In the genomic region with DNA sequence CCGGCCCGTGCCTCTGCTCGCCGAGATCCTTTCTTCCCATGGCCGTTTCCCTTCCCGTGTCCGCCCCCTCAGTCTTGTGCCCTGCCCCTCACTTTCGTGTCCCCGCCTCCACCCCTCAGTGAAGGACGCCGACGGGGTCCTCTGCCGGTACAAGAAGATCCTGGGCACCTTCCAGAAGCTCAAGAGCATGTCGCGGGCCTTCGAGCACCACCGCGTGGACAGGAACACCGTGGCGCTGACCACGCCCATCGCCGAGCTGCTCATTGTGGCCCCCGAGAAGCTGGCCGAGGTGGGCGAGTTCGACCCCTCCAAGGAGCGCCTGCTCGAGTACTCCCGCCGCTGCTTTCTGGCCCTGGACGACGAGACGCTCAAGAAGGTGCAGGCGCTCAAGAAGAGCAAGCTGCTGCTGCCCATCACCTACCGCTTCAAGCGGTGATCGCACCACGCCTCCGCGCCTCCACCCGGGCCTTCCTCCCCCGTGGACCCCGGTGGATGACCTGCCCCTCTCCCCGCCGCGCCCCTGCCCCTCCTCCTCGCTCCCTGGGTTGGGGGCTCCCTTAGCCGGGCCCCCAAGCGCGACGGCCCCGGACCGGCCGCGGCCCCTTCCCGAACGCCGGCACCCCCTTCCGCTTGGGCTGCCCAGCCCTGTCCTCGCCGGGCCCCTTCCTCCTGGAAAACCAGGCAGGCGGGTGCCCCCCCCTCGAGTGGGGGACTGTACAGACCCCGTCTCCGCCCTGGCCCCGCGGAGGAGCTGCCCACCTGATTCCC, we compare ENCODE assay signal across 12 cellular contexts. TPM values are rescaled to one million over a fixed set of nuclear protein-coding genes. Genes with fewer than 3 reads are reported as not detected.
A peak's percentile ranks its signal among the peaks of the same experiment; 100 is the strongest.
DNase-seq lines count a peak whose midpoint lies in the region; TF ChIP-seq lines count a peak whose summit lies in the region.
"Had no signal": no experiment of that assay in that cellular context is flagged by ENCODE, and none has a peak within 500 bp of the region (broad histone marks: within the 10 kb centered on the region; RNA-seq: fewer than 3 reads in every experiment).

No MANE protein-coding gene starts in this region.

- TF ChIP-seq POLR2A in adrenal gland (IDR thresholded peaks at IDR 0.05) = no peak

- H3K27me3 Mint-ChIP-seq in activated T-cell treated with anti-CD3 and anti-CD28 coated beads, Interleukin-2, amount 50 U/mL, for 24 hours = no peaks in the 10 kb centered on the region

- WGBS in adrenal gland, 4 donors = 77 to 82% (median 79%) methylated on average over 42 to 68 of the region's 68 CpGs

- peak overlapping the region; percentile 38 for H3K4me3 Mint-ChIP-seq in activated T-cell treated with anti-CD3 and anti-CD28 coated beads, Interleukin-2, amount 50 U/mL, for 24 hours

- H3K27ac Mint-ChIP-seq in activated T-cell treated with anti-CD3 and anti-CD28 coated beads, Interleukin-2, amount 50 U/mL, for 24 hours = peak overlapping the region; percentile 66

- H3K36me3 Mint-ChIP-seq in activated T-cell treated with anti-CD3 and anti-CD28 coated beads, Interleukin-2, amount 50 U/mL, for 24 hours (ENCODE audit: low read depth) = peaks cover 51% of the 10 kb centered on the region

- H3K9me3 ChIP-seq in adrenal gland (replicated peaks in 1 of 3) (no peaks in the 10 kb centered on the region), tibial artery (no peaks in the 10 kb centered on the region)
- H3K9me3 ChIP-seq: esophagus squamous epithelium, uterus had no signal

- H3K27ac ChIP-seq in adrenal gland = peak overlapping the region in 1 of 5 donors; percentile 95
- peak overlapping the region; percentile 93 to 99 for H3K27ac ChIP-seq in tibial artery

- H3K4me1 ChIP-seq in adrenal gland (replicated peaks in 1 of 2) (peaks cover 32 to 34% of the 10 kb centered on the region in 2 donors), tibial artery (peaks cover 0 to 50% (median 43%) of the 10 kb centered on the region in 4 donors)

- H3K27me3 ChIP-seq in adrenal gland = no peaks in the 10 kb centered on the region
- no peaks in the 10 kb centered on the region for H3K27me3 ChIP-seq in tibial artery
- H3K27me3 ChIP-seq: brain microvascular endothelial cell, esophagus squamous epithelium, uterus had no signal

- H3K9me3 Mint-ChIP-seq in activated T-cell treated with anti-CD3 and anti-CD28 coated beads, Interleukin-2, amount 50 U/mL, for 24 hours = no peaks in the 10 kb centered on the region

- H3K36me3 ChIP-seq in adrenal gland (replicated peaks in 1 of 2) (peaks cover 0 to 8% of the 10 kb centered on the region in 2 donors), tibial artery (peaks cover 0 to 12% (median 0%) of the 10 kb centered on the region in 3 donors)
- H3K36me3 ChIP-seq: brain microvascular endothelial cell, uterus had no signal

- H3K4me1 Mint-ChIP-seq in activated T-cell treated with anti-CD3 and anti-CD28 coated beads, Interleukin-2, amount 50 U/mL, for 24 hours (ENCODE audit: low read depth) = peaks cover 40% of the 10 kb centered on the region

- no peak for DNase-seq in activated T-cell treated with anti-CD3 and anti-CD28 coated beads, Interleukin-2, amount 50 U/mL, for 24 hours
- DNase-seq in activated T-cell treated with anti-CD3 and anti-CD28 coated beads, Interleukin-2, amount 50 U/mL, for 48 hours = no peak
- DNase-seq in adrenal gland (peak in 4 of 7 donors; percentile 42 to 70 (median 64)), left kidney (ENCODE audit: low read depth, low spot score) (peak; percentile 54), tibial artery (no peak), NCI-H2029 (lab: John Stamatoyannopoulos, UW) (no peak), NCI-H345 treated with DMSO at 0.1 percent for 48 hours (lab: John Stamatoyannopoulos, UW; ENCODE audit: unreplicated experiment) (no peak), GM03348 (ENCODE audit: low spot score) (no peak)
- DNase-seq: brain microvascular endothelial cell, esophagus squamous epithelium, NCI-H524 treated with DMSO at 0.1 percent for 48 hours, uterus had no signal

- no peak overlapping the region for H3K4me3 ChIP-seq in adrenal gland
- no peak overlapping the region for H3K4me3 ChIP-seq in tibial artery

- intact Hi-C loops in adrenal gland (cut with DNase I) (no loop called here), tibial artery (cut with DNase I; ENCODE audit: low total_unique reads) (no loop called here)

- no peak for TF ChIP-seq CTCF in adrenal gland (IDR thresholded peaks at IDR 0.05)
- no peak for TF ChIP-seq CTCF in tibial artery (IDR thresholded peaks at IDR 0.05)

RNA-seq across cellular contexts. Expression of a gene that starts 2.3 kb away (rescaled TPM):
- 100 to 1,000 TPM in 6 of 8 donors, 10 to 100 TPM in 2; 76.0 to 178 (median 122) TPM for total RNA-seq in adrenal gland
- 100 to 1,000 TPM in 1 of 3 donors, 10 to 100 TPM in 2; 58.9 to 243 (median 85.3) TPM for polyA plus RNA-seq in adrenal gland

RNA-seq across cellular contexts. Expression of a gene that starts 4.5 kb away (rescaled TPM):
- total RNA-seq in adrenal gland = 10 to 100 TPM; 22.1 to 42.8 (median 27.9) TPM
- polyA plus RNA-seq in adrenal gland = 10 to 100 TPM; 14.8 to 63.8 (median 42.8) TPM

RNA-seq across cellular contexts. Expression of a gene that starts 9.0 kb away (rescaled TPM):
- total RNA-seq in adrenal gland = 10 to 100 TPM; 16.8 to 55.7 (median 23.7) TPM
- polyA plus RNA-seq in adrenal gland = 10 to 100 TPM in 2 of 3 donors, 1 to 10 TPM in 1; 8.7 to 23.3 (median 22.4) TPM

RNA-seq across cellular contexts. Expression of a gene that starts 11.7 kb away (rescaled TPM):
- 10 to 100 TPM; 23.3 to 68.7 (median 46.0) TPM for total RNA-seq in adrenal gland
- 100 to 1,000 TPM in 1 of 3 donors, 10 to 100 TPM in 2; 16.6 to 101 (median 97.5) TPM for polyA plus RNA-seq in adrenal gland

RNA-seq across cellular contexts. Expression of a gene that starts 22.5 kb away (rescaled TPM):
- total RNA-seq in adrenal gland = 100 to 1,000 TPM; 119 to 235 (median 162) TPM
- 100 to 1,000 TPM in 1 of 3 donors, 10 to 100 TPM in 2; 27.8 to 151 (median 77.1) TPM for polyA plus RNA-seq in adrenal gland

Comparison
In these comparisons a context has a peak if more than half of its experiments do, and no peak if none do; other contexts are left out.
1. DNase-seq: peak in adrenal gland (4 of 7) and left kidney (single experiment); none in activated T-cell treated with anti-CD3 and anti-CD28 coated beads, Interleukin-2, amount 50 U/mL, for 24 hours (single experiment), activated T-cell treated with anti-CD3 and anti-CD28 coated beads, Interleukin-2, amount 50 U/mL, for 48 hours (0 of 2), tibial artery (0 of 2), NCI-H2029 (single experiment), NCI-H345 treated with DMSO at 0.1 percent for 48 hours (single experiment) and GM03348 (single experiment).